Comparison of ENCODE assay signal across 1 cellular context in genomic region chr6:28985396-28986164, GRCh38.
TF ChIP-seq lines count a peak whose summit lies in the region.

No MANE protein-coding gene starts in this region.

TF ChIP-seq in A549, 52 proteins besides CTCF, POLR2A, EP300 and RAD21 (continued from another document):
- peak; percentile 81; the same call in 1 of the 2 replicates for TF ChIP-seq E2F6 (IDR thresholded peaks at IDR 0.05; ENCODE audit: borderline replicate concordance, low read depth)
- peak in 1 of 2 experiments; percentile 57; a peak in 1 of 5 replicates for TF ChIP-seq JUN (IDR thresholded peaks at IDR 0.05)
- no peak for TF ChIP-seq HES2 (IDR thresholded peaks at IDR 0.05)
- no peak for TF ChIP-seq NR3C1 (IDR thresholded peaks at IDR 0.05)
- TF ChIP-seq, protein P1, sequence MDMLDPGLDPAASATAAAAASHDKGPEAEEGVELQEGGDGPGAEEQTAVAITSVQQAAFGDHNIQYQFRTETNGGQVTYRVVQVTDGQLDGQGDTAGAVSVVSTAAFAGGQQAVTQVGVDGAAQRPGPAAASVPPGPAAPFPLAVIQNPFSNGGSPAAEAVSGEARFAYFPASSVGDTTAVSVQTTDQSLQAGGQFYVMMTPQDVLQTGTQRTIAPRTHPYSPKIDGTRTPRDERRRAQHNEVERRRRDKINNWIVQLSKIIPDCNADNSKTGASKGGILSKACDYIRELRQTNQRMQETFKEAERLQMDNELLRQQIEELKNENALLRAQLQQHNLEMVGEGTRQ (IDR thresholded peaks at IDR 0.05): peak; percentile 33; the same call in 1 of the 2 replicates
TF ChIP-seq in A549: peak in this region for 5.
